ENCODE assay signal across 1 cellular context in the genomic region with DNA sequence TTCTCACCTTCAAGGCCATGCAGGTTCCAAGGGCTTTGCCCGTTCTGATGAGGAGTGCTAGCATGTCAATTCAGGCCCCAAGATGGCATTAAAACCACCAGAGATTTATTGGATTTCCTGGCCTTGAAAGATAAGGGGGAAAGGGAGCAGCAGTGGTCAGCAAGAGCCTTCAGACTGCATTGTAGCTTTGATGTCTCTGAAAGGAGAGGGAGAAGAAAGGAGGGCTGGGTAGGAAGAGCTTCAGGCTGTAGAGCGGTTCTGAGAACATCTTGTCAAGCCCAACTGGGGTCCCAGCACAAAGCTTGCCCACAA.
TF ChIP-seq lines count a peak whose summit lies in the region.

No MANE protein-coding gene starts in this region.

TF ChIP-seq in WTC11, 78 proteins besides CTCF, POLR2A, EP300 and RAD21 (continued from another document):
- TF ChIP-seq, protein P1, sequence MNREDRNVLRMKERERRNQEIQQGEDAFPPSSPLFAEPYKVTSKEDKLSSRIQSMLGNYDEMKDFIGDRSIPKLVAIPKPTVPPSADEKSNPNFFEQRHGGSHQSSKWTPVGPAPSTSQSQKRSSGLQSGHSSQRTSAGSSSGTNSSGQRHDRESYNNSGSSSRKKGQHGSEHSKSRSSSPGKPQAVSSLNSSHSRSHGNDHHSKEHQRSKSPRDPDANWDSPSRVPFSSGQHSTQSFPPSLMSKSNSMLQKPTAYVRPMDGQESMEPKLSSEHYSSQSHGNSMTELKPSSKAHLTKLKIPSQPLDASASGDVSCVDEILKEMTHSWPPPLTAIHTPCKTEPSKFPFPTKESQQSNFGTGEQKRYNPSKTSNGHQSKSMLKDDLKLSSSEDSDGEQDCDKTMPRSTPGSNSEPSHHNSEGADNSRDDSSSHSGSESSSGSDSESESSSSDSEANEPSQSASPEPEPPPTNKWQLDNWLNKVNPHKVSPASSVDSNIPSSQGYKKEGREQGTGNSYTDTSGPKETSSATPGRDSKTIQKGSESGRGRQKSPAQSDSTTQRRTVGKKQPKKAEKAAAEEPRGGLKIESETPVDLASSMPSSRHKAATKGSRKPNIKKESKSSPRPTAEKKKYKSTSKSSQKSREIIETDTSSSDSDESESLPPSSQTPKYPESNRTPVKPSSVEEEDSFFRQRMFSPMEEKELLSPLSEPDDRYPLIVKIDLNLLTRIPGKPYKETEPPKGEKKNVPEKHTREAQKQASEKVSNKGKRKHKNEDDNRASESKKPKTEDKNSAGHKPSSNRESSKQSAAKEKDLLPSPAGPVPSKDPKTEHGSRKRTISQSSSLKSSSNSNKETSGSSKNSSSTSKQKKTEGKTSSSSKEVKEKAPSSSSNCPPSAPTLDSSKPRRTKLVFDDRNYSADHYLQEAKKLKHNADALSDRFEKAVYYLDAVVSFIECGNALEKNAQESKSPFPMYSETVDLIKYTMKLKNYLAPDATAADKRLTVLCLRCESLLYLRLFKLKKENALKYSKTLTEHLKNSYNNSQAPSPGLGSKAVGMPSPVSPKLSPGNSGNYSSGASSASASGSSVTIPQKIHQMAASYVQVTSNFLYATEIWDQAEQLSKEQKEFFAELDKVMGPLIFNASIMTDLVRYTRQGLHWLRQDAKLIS (CRISPR knock-in tag; IDR thresholded peaks at IDR 0.05; ENCODE audit: borderline replicate concordance), result no peak
- no peak for TF ChIP-seq CREB1 (CRISPR knock-in tag; IDR thresholded peaks at IDR 0.05)
- no peak for TF ChIP-seq KAT7 (CRISPR knock-in tag; IDR thresholded peaks at IDR 0.05; ENCODE audit: borderline replicate concordance)
- TF ChIP-seq MXD4 (CRISPR knock-in tag; IDR thresholded peaks at IDR 0.05; ENCODE audit: borderline replicate concordance), result no peak
- no peak for TF ChIP-seq ELF4 (CRISPR knock-in tag; IDR thresholded peaks at IDR 0.05; ENCODE audit: low read depth)
- TF ChIP-seq, protein P2, sequence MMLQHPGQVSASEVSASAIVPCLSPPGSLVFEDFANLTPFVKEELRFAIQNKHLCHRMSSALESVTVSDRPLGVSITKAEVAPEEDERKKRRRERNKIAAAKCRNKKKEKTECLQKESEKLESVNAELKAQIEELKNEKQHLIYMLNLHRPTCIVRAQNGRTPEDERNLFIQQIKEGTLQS (CRISPR knock-in tag; conservative IDR thresholded peaks at IDR 0.05), result no peak
- TF ChIP-seq ZNF512 (CRISPR knock-in tag; IDR thresholded peaks at IDR 0.05; ENCODE audit: borderline replicate concordance), result no peak
- TF ChIP-seq PRRX2 (CRISPR knock-in tag; IDR thresholded peaks at IDR 0.05), result no peak
- TF ChIP-seq ZNF138 (CRISPR knock-in tag; conservative IDR thresholded peaks at IDR 0.05), result no peak
- TF ChIP-seq FOXK1 (CRISPR knock-in tag; IDR thresholded peaks at IDR 0.05), result no peak
- TF ChIP-seq, protein P3, sequence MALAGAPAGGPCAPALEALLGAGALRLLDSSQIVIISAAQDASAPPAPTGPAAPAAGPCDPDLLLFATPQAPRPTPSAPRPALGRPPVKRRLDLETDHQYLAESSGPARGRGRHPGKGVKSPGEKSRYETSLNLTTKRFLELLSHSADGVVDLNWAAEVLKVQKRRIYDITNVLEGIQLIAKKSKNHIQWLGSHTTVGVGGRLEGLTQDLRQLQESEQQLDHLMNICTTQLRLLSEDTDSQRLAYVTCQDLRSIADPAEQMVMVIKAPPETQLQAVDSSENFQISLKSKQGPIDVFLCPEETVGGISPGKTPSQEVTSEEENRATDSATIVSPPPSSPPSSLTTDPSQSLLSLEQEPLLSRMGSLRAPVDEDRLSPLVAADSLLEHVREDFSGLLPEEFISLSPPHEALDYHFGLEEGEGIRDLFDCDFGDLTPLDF (CRISPR knock-in tag; IDR thresholded peaks at IDR 0.05), result no peak
- TF ChIP-seq, protein P4, sequence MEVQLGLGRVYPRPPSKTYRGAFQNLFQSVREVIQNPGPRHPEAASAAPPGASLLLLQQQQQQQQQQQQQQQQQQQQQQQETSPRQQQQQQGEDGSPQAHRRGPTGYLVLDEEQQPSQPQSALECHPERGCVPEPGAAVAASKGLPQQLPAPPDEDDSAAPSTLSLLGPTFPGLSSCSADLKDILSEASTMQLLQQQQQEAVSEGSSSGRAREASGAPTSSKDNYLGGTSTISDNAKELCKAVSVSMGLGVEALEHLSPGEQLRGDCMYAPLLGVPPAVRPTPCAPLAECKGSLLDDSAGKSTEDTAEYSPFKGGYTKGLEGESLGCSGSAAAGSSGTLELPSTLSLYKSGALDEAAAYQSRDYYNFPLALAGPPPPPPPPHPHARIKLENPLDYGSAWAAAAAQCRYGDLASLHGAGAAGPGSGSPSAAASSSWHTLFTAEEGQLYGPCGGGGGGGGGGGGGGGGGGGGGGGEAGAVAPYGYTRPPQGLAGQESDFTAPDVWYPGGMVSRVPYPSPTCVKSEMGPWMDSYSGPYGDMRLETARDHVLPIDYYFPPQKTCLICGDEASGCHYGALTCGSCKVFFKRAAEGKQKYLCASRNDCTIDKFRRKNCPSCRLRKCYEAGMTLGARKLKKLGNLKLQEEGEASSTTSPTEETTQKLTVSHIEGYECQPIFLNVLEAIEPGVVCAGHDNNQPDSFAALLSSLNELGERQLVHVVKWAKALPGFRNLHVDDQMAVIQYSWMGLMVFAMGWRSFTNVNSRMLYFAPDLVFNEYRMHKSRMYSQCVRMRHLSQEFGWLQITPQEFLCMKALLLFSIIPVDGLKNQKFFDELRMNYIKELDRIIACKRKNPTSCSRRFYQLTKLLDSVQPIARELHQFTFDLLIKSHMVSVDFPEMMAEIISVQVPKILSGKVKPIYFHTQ (CRISPR knock-in tag; IDR thresholded peaks at IDR 0.05), result no peak
TF ChIP-seq in WTC11: peak in this region for 0.
